Comparison of ENCODE assay signal across 8 cellular contexts in genomic region chr16:85347213-85347591, GRCh38.
DNase-seq lines count a peak whose midpoint lies in the region; ATAC-seq and TF ChIP-seq lines count a peak whose summit lies in the region.

No MANE protein-coding gene starts in this region.

- H3K27me3 Mint-ChIP-seq in H9 (ENCODE audit: low read depth), result peaks cover 18% of the 10 kb centered on the region

- peaks cover 4 to 16% of the 10 kb centered on the region in 2 experiments for H3K4me1 Mint-ChIP-seq in H9

- no peaks in the 10 kb centered on the region; a peak in 2 of 5 replicates for H3K9me3 Mint-ChIP-seq in H9

- H4K91ac ChIP-seq in H9 (ENCODE audit: insufficient read length, low read depth, low read length), result no peak overlapping the region

- TF ChIP-seq CTCF in BE2C (IDR thresholded peaks at IDR 0.05; ENCODE audit: low read depth, low read length), result peak; percentile 83
- peak; percentile 83 for TF ChIP-seq CTCF in H9 (conservative IDR thresholded peaks at IDR 0.05)
- peak; percentile 80 for TF ChIP-seq CTCF in WERI-Rb-1 (IDR thresholded peaks at IDR 0.05; ENCODE audit: low read depth, low read length)
- TF ChIP-seq CTCF in left lung (IDR thresholded peaks at IDR 0.05), result peak in 1 of 2 donors; percentile 25
- no peak for TF ChIP-seq CTCF in spleen (IDR thresholded peaks at IDR 0.05 in 8 of 11, conservative IDR thresholded peaks at IDR 0.05 in 3 of 11)

- no peak overlapping the region for H3T11ph ChIP-seq in H9 (ENCODE audit: low read length)

- H4K8ac ChIP-seq in H9 (replicated peaks; ENCODE audit: insufficient read length, low read depth, low read length), result no peak overlapping the region

- H2AFZ ChIP-seq in H9 (ENCODE audit: low read length), result no peak overlapping the region

- no peaks in the 10 kb centered on the region for H3K79me1 ChIP-seq in H9 (ENCODE audit: insufficient read depth, low read depth, low read length, poor library complexity, severe bottlenecking)

- no peak overlapping the region for H2BK5ac ChIP-seq in H9 (ENCODE audit: insufficient read length, low read length)

- H3K4me2 ChIP-seq in H9 (ENCODE audit: insufficient read depth, insufficient read length, low read length), result no peak overlapping the region

- H3K9me3 ChIP-seq in BE2C (no peaks in the 10 kb centered on the region), H9 (ENCODE audit: control insufficient read depth, low read depth, low read length) (no peaks in the 10 kb centered on the region), WERI-Rb-1 (ENCODE audit: severe bottlenecking) (no peaks in the 10 kb centered on the region), left lung (no peaks in the 10 kb centered on the region), spleen (no peaks in the 10 kb centered on the region)
- H3K9me3 ChIP-seq in effector memory CD4-positive, alpha-beta T cell (ENCODE audit: control insufficient read depth, low read length), result no peaks in the 10 kb centered on the region

- H3K14ac ChIP-seq in H9 (ENCODE audit: insufficient read depth, low read length), result no peak overlapping the region

- no peak overlapping the region for H3K27ac Mint-ChIP-seq in H9

- H2AK5ac ChIP-seq in H9 (ENCODE audit: insufficient read length, low read length), result no peak overlapping the region

- no peaks in the 10 kb centered on the region for H3K79me2 ChIP-seq in H9 (ENCODE audit: insufficient read depth, low read length)

- no peak overlapping the region for H2BK20ac ChIP-seq in H9 (ENCODE audit: low read depth, low read length, poor library complexity, severe bottlenecking)

- peak; percentile 77 for DNase-seq in BE2C
- DNase-seq in H9, result peak; percentile 71
- peak; percentile 52 for DNase-seq in WERI-Rb-1
- DNase-seq in left lung, result peak in 1 of 2 donors; percentile 80
- DNase-seq in NCI-H2107 (lab: John Stamatoyannopoulos, UW), result no peak
- DNase-seq in spleen, result no peak
- no peak for DNase-seq in NCI-H146 (lab: John Stamatoyannopoulos, UW)
- no peak for DNase-seq in effector memory CD4-positive, alpha-beta T cell

- no peak overlapping the region for H3K4me3 ChIP-seq in BE2C (ENCODE audit: low read depth, low read length)
- H3K4me3 ChIP-seq in WERI-Rb-1 (ENCODE audit: low read depth, low read length), result no peak overlapping the region
- H3K4me3 ChIP-seq in left lung, result no peak overlapping the region
- no peak overlapping the region for H3K4me3 ChIP-seq in spleen
- H3K4me3 ChIP-seq in effector memory CD4-positive, alpha-beta T cell (ENCODE audit: insufficient read depth, low read depth, low read length, poor library complexity, severe bottlenecking), result no peak overlapping the region

- H3K27me3 ChIP-seq in BE2C (no peaks in the 10 kb centered on the region), H9 (ENCODE audit: insufficient read depth, low read length) (no peaks in the 10 kb centered on the region), WERI-Rb-1 (ENCODE audit: insufficient read depth, low read depth, severe bottlenecking) (no peaks in the 10 kb centered on the region), left lung (no peaks in the 10 kb centered on the region), spleen (replicated peaks in 1 of 7) (no peaks in the 10 kb centered on the region)
- no peaks in the 10 kb centered on the region for H3K27me3 ChIP-seq in effector memory CD4-positive, alpha-beta T cell (replicated peaks; ENCODE audit: control insufficient read depth, insufficient read depth, low read length, poor library complexity, severe bottlenecking)

- H3K36me3 Mint-ChIP-seq in H9 (ENCODE audit: insufficient read depth in 1 of 3, low read depth in 3 of 3), result no peaks in the 10 kb centered on the region

- H3K23ac ChIP-seq in H9 (ENCODE audit: insufficient read length, low read depth, low read length), result no peak overlapping the region

- H3K9ac ChIP-seq in H9 (ENCODE audit: extremely low read depth, insufficient read length, low read length), result no peak overlapping the region

- H2BK120ac ChIP-seq in H9 (ENCODE audit: low read depth, low read length, poor library complexity, severe bottlenecking), result no peak overlapping the region

- no peak overlapping the region for H3K4ac ChIP-seq in H9 (ENCODE audit: low read depth, low read length)

- intact Hi-C loops in left lung (cut with DNase I) (no loop called here), spleen (cut with DNase I; ENCODE audit: low total_unique reads) (no loop called here)

- no peak overlapping the region for H3K4me3 Mint-ChIP-seq in H9

- no CpG with 5 or more reads among the region's 11 CpGs for WGBS in H9 (ENCODE audit: extremely low coverage, insufficient read length, low lambda C conversion rate)
- WGBS in spleen, 5 donors, result 0 to 71% (median 63%) methylated on average over 2 to 11 of the region's 11 CpGs; no CpG with 5 or more reads in 1 of the 5 donors

- no peaks in the 10 kb centered on the region for H4K20me1 ChIP-seq in H9 (ENCODE audit: control insufficient read depth, insufficient read depth, insufficient read length)

- H2BK15ac ChIP-seq in H9 (ENCODE audit: low read depth, low read length), result no peak overlapping the region

- H3K18ac ChIP-seq in H9 (ENCODE audit: insufficient read length, low read depth, low read length), result no peak overlapping the region

- H3K36me3 ChIP-seq in BE2C (no peaks in the 10 kb centered on the region), WERI-Rb-1 (no peaks in the 10 kb centered on the region), left lung (no peaks in the 10 kb centered on the region), spleen (no peaks in the 10 kb centered on the region)
- no peaks in the 10 kb centered on the region for H3K36me3 ChIP-seq in effector memory CD4-positive, alpha-beta T cell (ENCODE audit: control insufficient read depth, insufficient read depth, low read length)

- TF ChIP-seq POLR2A in spleen (IDR thresholded peaks at IDR 0.05), result no peak

- no peak overlapping the region for H4K5ac ChIP-seq in H9 (ENCODE audit: insufficient read length, low read depth, low read length)

- no peaks in the 10 kb centered on the region for H3K23me2 ChIP-seq in H9 (ENCODE audit: insufficient read length, low read depth, low read length, poor library complexity, severe bottlenecking)

- no peak overlapping the region for H3K56ac ChIP-seq in H9 (ENCODE audit: insufficient read length, low read depth, low read length)

- peaks cover 38% of the 10 kb centered on the region for H3K4me1 ChIP-seq in BE2C
- no peaks in the 10 kb centered on the region for H3K4me1 ChIP-seq in H9 (ENCODE audit: insufficient read depth, low read length)
- H3K4me1 ChIP-seq in left lung, result peaks cover 0 to 8% of the 10 kb centered on the region in 2 donors
- peaks cover 0 to 19% (median 9%) of the 10 kb centered on the region in 6 donors for H3K4me1 ChIP-seq in spleen
- no peaks in the 10 kb centered on the region for H3K4me1 ChIP-seq in effector memory CD4-positive, alpha-beta T cell (ENCODE audit: control insufficient read depth, insufficient read depth, low read length, poor library complexity, severe bottlenecking)

- H3K27ac ChIP-seq in H9 (ENCODE audit: insufficient read length, low read depth, low read length) (no peak overlapping the region), WERI-Rb-1 (no peak overlapping the region), left lung (no peak overlapping the region), spleen (no peak overlapping the region)
- H3K27ac ChIP-seq in effector memory CD4-positive, alpha-beta T cell (ENCODE audit: insufficient read depth, low read length, poor library complexity, severe bottlenecking), result no peak overlapping the region

- peak; percentile 67 for ATAC-seq in left lung

- H2BK12ac ChIP-seq in H9 (ENCODE audit: insufficient read length, low read depth, low read length), result no peak overlapping the region

Comparison
In these comparisons a context has a peak if more than half of its experiments do, and no peak if none do; other contexts are left out.
1. DNase-seq: peak in BE2C (single experiment), H9 (single experiment) and WERI-Rb-1 (single experiment); none in NCI-H2107 (single experiment), spleen (single experiment), NCI-H146 (single experiment) and effector memory CD4-positive, alpha-beta T cell (0 of 3).
2. CTCF ChIP-seq: peak in BE2C (single experiment), H9 (single experiment) and WERI-Rb-1 (single experiment); none in spleen (0 of 11).